ENCODE assay signal across 11 cellular contexts in genomic region chr2:18404708-18405107, GRCh38.
DNase-seq lines count a peak whose midpoint lies in the region; ATAC-seq and TF ChIP-seq lines count a peak whose summit lies in the region.
"Had no signal": no experiment of that assay in that cellular context is flagged by ENCODE, and none has a peak within 500 bp of the region (broad histone marks: within the 10 kb centered on the region; RNA-seq: fewer than 3 reads in every experiment).

No MANE protein-coding gene starts in this region.

- H3K4me3 ChIP-seq in BJ (ENCODE audit: low read depth, low read length), result no peak overlapping the region
- H3K4me3 ChIP-seq: prostate gland had no signal

- CTCF ChIA-PET in BJ (lab: Yijun Ruan, JAX), result interaction anchor here (0.8 to 1.7 kb wide), 8 partner anchors 8 to 111 kb away, joined by 3 to 5 read pairs (median 4); no protein-coding TSS in a partner anchor

- no peak overlapping the region for H2BK12ac ChIP-seq in H9 (ENCODE audit: insufficient read length, low read depth, low read length)

- DNase-seq in BJ (ENCODE audit: low read depth) (no peak), H9 (no peak), RPMI8226 (peak; percentile 38), glutamatergic neuron (no peak), OCI-M2 (lab: John Stamatoyannopoulos, UW; ENCODE audit: unreplicated experiment) (no peak), CD1c-positive myeloid dendritic cell (ENCODE audit: extremely low spot score) (no peak)
- DNase-seq: caudate nucleus had no signal

- H3K56ac ChIP-seq in H9 (ENCODE audit: insufficient read length, low read depth, low read length), result no peak overlapping the region

- no peaks in the 10 kb centered on the region for H3K23me2 ChIP-seq in H9 (ENCODE audit: insufficient read length, low read depth, low read length, poor library complexity, severe bottlenecking)

- H3K27ac ChIP-seq in H9 (ENCODE audit: insufficient read length, low read depth, low read length), result no peak overlapping the region
- H3K27ac ChIP-seq: prostate gland, RWPE1 had no signal

- no peaks in the 10 kb centered on the region for H3K36me3 ChIP-seq in BJ (ENCODE audit: control insufficient read depth, insufficient read depth, low read length)
- H3K36me3 ChIP-seq: prostate gland had no signal

- no peaks in the 10 kb centered on the region for H3K9me3 ChIP-seq in H9 (ENCODE audit: control insufficient read depth, low read depth, low read length)
- H3K9me3 ChIP-seq: prostate gland had no signal

- H3K4me1 ChIP-seq in H9 (ENCODE audit: insufficient read depth, low read length), result no peaks in the 10 kb centered on the region
- H3K4me1 ChIP-seq: prostate gland had no signal

- no peak overlapping the region for H3K23ac ChIP-seq in H9 (ENCODE audit: insufficient read length, low read depth, low read length)

- H3K4me3 Mint-ChIP-seq in H9 (no peak overlapping the region), glutamatergic neuron (ENCODE audit: unreplicated experiment) (no peak overlapping the region)

- TF ChIP-seq CTCF in BJ (IDR thresholded peaks at IDR 0.05; ENCODE audit: insufficient read depth, low read depth, low read length), result 0 out of 2 replicates have a peak, but pooled peaks have one; percentile 15
- peak; percentile 83 for TF ChIP-seq CTCF in H9 (conservative IDR thresholded peaks at IDR 0.05)
- peak; percentile 77 for TF ChIP-seq CTCF in glutamatergic neuron (IDR thresholded peaks at IDR 0.05; ENCODE audit: partially characterized antibody, unreplicated experiment)

- H3K79me1 ChIP-seq in H9 (ENCODE audit: insufficient read depth, low read depth, low read length, poor library complexity, severe bottlenecking), result no peaks in the 10 kb centered on the region

- H2AFZ ChIP-seq in H9 (ENCODE audit: low read length), result no peak overlapping the region

- H4K20me1 ChIP-seq in H9 (ENCODE audit: control insufficient read depth, insufficient read depth, insufficient read length), result no peaks in the 10 kb centered on the region

- no peak overlapping the region for H2BK20ac ChIP-seq in H9 (ENCODE audit: low read depth, low read length, poor library complexity, severe bottlenecking)

- peak overlapping the region in 1 of 3 experiments; percentile 65; a peak in 1 of 7 replicates for H3K27ac Mint-ChIP-seq in H9
- no peak overlapping the region for H3K27ac Mint-ChIP-seq in glutamatergic neuron (ENCODE audit: unreplicated experiment)

- H3K27me3 Mint-ChIP-seq in H9 (ENCODE audit: low read depth) (no peaks in the 10 kb centered on the region), glutamatergic neuron (ENCODE audit: unreplicated experiment) (peaks cover 2% of the 10 kb centered on the region)

- H3K4ac ChIP-seq in H9 (ENCODE audit: low read depth, low read length), result no peak overlapping the region

- no peak overlapping the region for H4K91ac ChIP-seq in H9 (ENCODE audit: insufficient read length, low read depth, low read length)

- H2BK5ac ChIP-seq in H9 (ENCODE audit: insufficient read length, low read length), result no peak overlapping the region

- ATAC-seq in HG03439 (IDR thresholded peaks at IDR 0.05; ENCODE audit: unreplicated experiment), result no peak
- no peak for ATAC-seq in HG02840 (IDR thresholded peaks at IDR 0.05; ENCODE audit: low FRiP score, unreplicated experiment)

- H2AK5ac ChIP-seq in H9 (ENCODE audit: insufficient read length, low read length), result no peak overlapping the region

- H4K5ac ChIP-seq in H9 (ENCODE audit: insufficient read length, low read depth, low read length), result no peak overlapping the region

- POLR2A ChIA-PET in BJ (lab: Charles Lee), result no interaction called here

- no peak overlapping the region for H3K18ac ChIP-seq in H9 (ENCODE audit: insufficient read length, low read depth, low read length)

- H3K27me3 ChIP-seq in BJ (ENCODE audit: control insufficient read depth, insufficient read depth, low read length) (no peaks in the 10 kb centered on the region), H9 (ENCODE audit: insufficient read depth, low read length) (no peaks in the 10 kb centered on the region)

- no peak overlapping the region for H3K4me2 ChIP-seq in H9 (ENCODE audit: insufficient read depth, insufficient read length, low read length)

- H3K79me2 ChIP-seq in H9 (ENCODE audit: insufficient read depth, low read length), result no peaks in the 10 kb centered on the region

- H3K36me3 Mint-ChIP-seq in H9 (ENCODE audit: insufficient read depth in 1 of 3, low read depth in 3 of 3), result no peaks in the 10 kb centered on the region
- H3K36me3 Mint-ChIP-seq in glutamatergic neuron (ENCODE audit: unreplicated experiment), result no peaks in the 10 kb centered on the region

- H2BK15ac ChIP-seq in H9 (ENCODE audit: low read depth, low read length), result no peak overlapping the region

- H3K4me1 Mint-ChIP-seq in H9 (peaks cover 5 to 6% of the 10 kb centered on the region in 2 experiments; a peak in 3 of 4 replicates), glutamatergic neuron (ENCODE audit: low read depth, unreplicated experiment) (no peaks in the 10 kb centered on the region)

- no peak overlapping the region for H2BK120ac ChIP-seq in H9 (ENCODE audit: low read depth, low read length, poor library complexity, severe bottlenecking)

- H4K8ac ChIP-seq in H9 (replicated peaks; ENCODE audit: insufficient read length, low read depth, low read length), result no peak overlapping the region

- H3K9ac ChIP-seq in H9 (ENCODE audit: extremely low read depth, insufficient read length, low read length), result no peak overlapping the region

- H3K14ac ChIP-seq in H9 (ENCODE audit: insufficient read depth, low read length), result no peak overlapping the region

- no peaks in the 10 kb centered on the region for H3K9me3 Mint-ChIP-seq in H9
- no peaks in the 10 kb centered on the region for H3K9me3 Mint-ChIP-seq in glutamatergic neuron (ENCODE audit: unreplicated experiment)

- WGBS in H9 (ENCODE audit: extremely low coverage, insufficient read length, low lambda C conversion rate), result no CpG with 5 or more reads among the region's 5 CpGs

- no peak overlapping the region for H3T11ph ChIP-seq in H9 (ENCODE audit: low read length)

Comparison
In these comparisons a context has a peak if more than half of its experiments do, and no peak if none do; other contexts are left out.
1. CTCF ChIP-seq: peak in every context shown above with its lines; median percentile 83 in H9; 77 in glutamatergic neuron; 15 in BJ.